ENCODE assay signal across 8 cellular contexts in the genomic region with DNA sequence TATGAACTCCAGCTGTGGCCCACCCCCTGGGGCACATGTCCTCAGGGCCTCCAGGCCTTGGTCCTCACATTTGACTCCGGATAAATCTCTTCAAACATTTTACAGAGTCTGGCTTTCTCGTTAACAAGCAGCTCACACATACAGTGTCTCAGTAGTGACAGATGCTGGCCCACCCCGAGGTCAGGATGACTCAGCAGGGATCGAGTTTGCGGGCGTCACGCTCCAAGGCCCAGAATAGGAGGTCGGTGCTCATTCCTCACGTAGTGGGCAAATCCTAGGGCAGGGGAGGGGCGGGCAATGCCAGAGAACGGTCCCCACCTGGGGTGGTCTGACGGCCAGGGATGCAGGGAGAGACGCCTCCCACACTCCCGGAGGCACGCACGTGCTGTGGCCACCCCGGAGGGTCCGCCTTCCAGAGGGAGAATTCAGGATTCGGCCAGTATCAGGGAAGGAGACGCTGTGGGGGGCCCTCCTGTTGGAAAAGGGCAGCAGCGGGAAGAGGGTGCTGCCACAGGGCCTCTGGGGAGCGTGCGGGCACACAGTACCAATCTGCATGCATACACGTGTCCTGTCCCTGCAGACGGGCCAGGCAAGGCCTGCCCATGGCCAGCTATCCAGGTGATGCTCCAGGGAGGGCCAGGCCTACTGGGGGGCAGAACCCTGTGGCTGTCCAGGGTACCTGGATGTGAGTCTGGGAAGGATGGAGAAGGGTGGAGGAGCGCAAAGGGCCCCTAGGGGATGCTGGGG. TPM values are rescaled to one million over a fixed set of nuclear protein-coding genes. Genes with fewer than 3 reads are reported as not detected.
DNase-seq lines count a peak whose midpoint lies in the region; ATAC-seq, FAIRE-seq and TF ChIP-seq lines count a peak whose summit lies in the region.

No MANE protein-coding gene starts in this region.

- H2AFZ ChIP-seq in keratinocyte (ENCODE audit: control insufficient read depth, low read length): no peak overlapping the region

- POLR2A ChIA-PET in CD4-positive, alpha-beta T cell (lab: Charles Lee): interaction anchor here (1.6 kb wide), 1 partner anchor 11 kb away, joined by 3 read pairs; no protein-coding TSS in a partner anchor

- dilution Hi-C loops in keratinocyte (cut with MboI; ENCODE audit: extremely low pct_ligation_motif_present, low sequenced_read_pairs): no loop called here

- no peak for FAIRE-seq in keratinocyte (lab: Jason Lieb, UNC)

- peaks cover 5% of the 10 kb centered on the region for H3K36me3 Mint-ChIP-seq in CD4-positive, alpha-beta T cell (ENCODE audit: low read depth)
- peaks cover 31 to 37% of the 10 kb centered on the region in 2 donors for H3K36me3 Mint-ChIP-seq in activated naive CD4-positive, alpha-beta T cell treated with anti-CD3 and anti-CD28 coated beads, Interleukin-2, amount 50 U/mL, for 72 hours

- H3K9me1 ChIP-seq in keratinocyte (ENCODE audit: control insufficient read depth, extremely low read depth, insufficient read depth, low read length): no peaks in the 10 kb centered on the region

- H3K4me1 Mint-ChIP-seq in CD4-positive, alpha-beta T cell (ENCODE audit: low read depth): peaks cover 22% of the 10 kb centered on the region

- no peak for DNase-seq in CD4-positive, alpha-beta T cell
- DNase-seq in HT-29 (ENCODE audit: low spot score) (peak; percentile 66), keratinocyte (ENCODE audit: low read depth, low spot score) (no peak), DMS153 treated with DMSO at 0.1 percent for 48 hours (lab: John Stamatoyannopoulos, UW; ENCODE audit: unreplicated experiment) (no peak), NCI-H1092 (lab: John Stamatoyannopoulos, UW) (no peak)
- no peak for DNase-seq in activated naive CD4-positive, alpha-beta T cell treated with anti-CD3 and anti-CD28 coated beads, Interleukin-2, amount 50 U/mL, for 72 hours (ENCODE audit: low spot score in 2 of 2)

- intact Hi-C loops in CD4-positive, alpha-beta T cell (cut with DNase I, micrococcal nuclease): loop anchor here in 1 of 2 experiments (10.0 kb wide), 1 partner anchor 476 kb away; a partner anchor contains a TSS

- H3K27ac ChIP-seq in CD4-positive, alpha-beta T cell (ENCODE audit: low read depth, low read length): no peak overlapping the region
- H3K27ac ChIP-seq in keratinocyte (ENCODE audit: control insufficient read depth, insufficient read depth, low read length): peak overlapping the region; percentile 26

- H3K9me3 Mint-ChIP-seq in CD4-positive, alpha-beta T cell: no peaks in the 10 kb centered on the region
- no peaks in the 10 kb centered on the region for H3K9me3 Mint-ChIP-seq in activated naive CD4-positive, alpha-beta T cell treated with anti-CD3 and anti-CD28 coated beads, Interleukin-2, amount 50 U/mL, for 72 hours

- H3K9ac ChIP-seq in keratinocyte (ENCODE audit: control insufficient read depth, extremely low read depth, insufficient read depth, low read length): no peak overlapping the region

- peaks cover 64% of the 10 kb centered on the region for H3K4me1 ChIP-seq in keratinocyte (ENCODE audit: control insufficient read depth, extremely low read depth, insufficient read depth, low read length)

- H3K27me3 ChIP-seq in CD4-positive, alpha-beta T cell (ENCODE audit: control insufficient read depth, insufficient read depth, low read length): no peaks in the 10 kb centered on the region
- no peaks in the 10 kb centered on the region for H3K27me3 ChIP-seq in keratinocyte (ENCODE audit: control insufficient read depth, extremely low read depth, insufficient read depth, low read length)

- no peak overlapping the region for H3K4me2 ChIP-seq in keratinocyte (ENCODE audit: control insufficient read depth, extremely low read depth, insufficient read depth, low read depth, low read length)

- H3K4me3 ChIP-seq in keratinocyte (ENCODE audit: control insufficient read depth in 2 of 3, extremely low read depth in 1 of 3, insufficient read depth in 2 of 3, low read depth in 1 of 3, low read length in 3 of 3): no peak overlapping the region

- H3K27me3 Mint-ChIP-seq in CD4-positive, alpha-beta T cell: no peaks in the 10 kb centered on the region

- peak; percentile 14 for ATAC-seq in CD4-positive, alpha-beta T cell (ENCODE audit: poor library complexity)
- peak in 1 of 2 donors; percentile 7 for ATAC-seq in activated naive CD4-positive, alpha-beta T cell treated with anti-CD3 and anti-CD28 coated beads, Interleukin-2, amount 50 U/mL, for 72 hours
- ATAC-seq in GM19467 (IDR thresholded peaks at IDR 0.05; ENCODE audit: unreplicated experiment): no peak
- no peak for ATAC-seq in GM18519 (IDR thresholded peaks at IDR 0.05; ENCODE audit: low FRiP score, unreplicated experiment)

- H3K4me3 Mint-ChIP-seq in CD4-positive, alpha-beta T cell: peak overlapping the region; percentile 56

- TF ChIP-seq CTCF in CD4-positive, alpha-beta T cell (IDR thresholded peaks at IDR 0.05): no peak
- no peak for TF ChIP-seq CTCF in keratinocyte (optimal IDR thresholded peaks at IDR 0.05 in 1 of 3, IDR thresholded peaks at IDR 0.05 in 1 of 3, conservative IDR thresholded peaks at IDR 0.05 in 1 of 3; ENCODE audit: extremely low read depth in 1 of 3, insufficient read depth in 2 of 3, low read length in 3 of 3)

- H3K36me3 ChIP-seq in keratinocyte (ENCODE audit: control insufficient read depth in 2 of 2, extremely low read depth in 1 of 2, insufficient read depth in 2 of 2, low read length in 2 of 2): peaks cover 9 to 30% of the 10 kb centered on the region in 2 experiments

- CTCF ChIA-PET in CD4-positive, alpha-beta T cell (lab: Charles Lee): no interaction called here

- H4K20me1 ChIP-seq in keratinocyte (ENCODE audit: control insufficient read depth, extremely low read depth, insufficient read depth, low read length): peaks cover 76% of the 10 kb centered on the region

- H3K79me2 ChIP-seq in keratinocyte (ENCODE audit: control insufficient read depth, insufficient read depth, low read length): peaks cover 96% of the 10 kb centered on the region

- peak overlapping the region; percentile 71 for H3K27ac Mint-ChIP-seq in CD4-positive, alpha-beta T cell
- peak overlapping the region; percentile 75 to 95 for H3K27ac Mint-ChIP-seq in activated naive CD4-positive, alpha-beta T cell treated with anti-CD3 and anti-CD28 coated beads, Interleukin-2, amount 50 U/mL, for 72 hours

- no peaks in the 10 kb centered on the region for H3K9me3 ChIP-seq in CD4-positive, alpha-beta T cell (ENCODE audit: control insufficient read depth, low read length)
- H3K9me3 ChIP-seq in keratinocyte (ENCODE audit: control insufficient read depth, low read depth, low read length): no peaks in the 10 kb centered on the region

RNA-seq across cellular contexts. Expression of a gene that starts 8.6 kb away (rescaled TPM):
- total RNA-seq in CD4-positive, alpha-beta T cell: 10 to 100 TPM; 80.3 to 85.3 TPM
- total RNA-seq in HT-29 (2014; rRNA removed; shearing (Covaris generic)): 125 and 147 TPM in 2 replicates
- 100 to 1,000 TPM; 112 to 197 TPM for total RNA-seq in activated naive CD4-positive, alpha-beta T cell treated with anti-CD3 and anti-CD28 coated beads, Interleukin-2, amount 50 U/mL, for 72 hours
- 110 to 326 TPM (median 114 TPM) in 3 replicates for polyA plus RNA-seq in keratinocyte
- 29.9 TPM for polyA plus RNA-seq in keratinocyte (2011; ENCODE audit: low read depth)
- polyA plus RNA-seq in keratinocyte (2011; cell fraction: cytosol; rRNA removed): 116 and 170 TPM in 2 replicates
- 485 and 588 TPM in 2 replicates for polyA plus RNA-seq in keratinocyte (2011; cell fraction: nucleus; rRNA removed)
- polyA plus RNA-seq in keratinocyte (2012; ENCODE audit: low replicate concordance): 227 and 536 TPM in 2 replicates
- 188 to 879 TPM (median 193 TPM) in 3 replicates for polyA minus RNA-seq in keratinocyte
- polyA minus RNA-seq in keratinocyte (2011; cell fraction: cytosol; rRNA and poly(A)+ RNA removed): 339 TPM
- polyA minus RNA-seq in keratinocyte (2011; cell fraction: nucleus; rRNA and poly(A)+ RNA removed): 418 and 454 TPM in 2 replicates
